ENCODE assay signal across 2 cellular contexts in the genomic region with DNA sequence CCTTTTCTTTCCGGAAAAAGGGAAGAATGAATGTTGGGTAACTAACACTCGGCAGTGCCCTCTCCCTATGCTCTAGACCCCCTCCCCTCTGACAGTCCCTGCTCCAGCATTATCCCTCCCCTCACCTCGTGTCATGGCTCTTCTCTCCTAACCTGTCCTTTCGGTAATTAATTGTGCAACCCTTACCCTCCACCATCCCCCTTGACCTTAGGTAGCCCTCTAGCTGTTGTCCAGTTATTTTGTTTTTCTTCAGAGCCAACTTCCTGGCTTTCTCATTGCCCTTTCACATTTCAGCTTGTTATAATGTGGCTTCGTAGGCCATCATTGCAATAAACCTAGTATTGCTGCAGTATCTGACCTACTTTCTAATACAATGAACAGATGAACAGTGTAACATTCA.
A peak's percentile ranks its signal among the peaks of the same experiment; 100 is the strongest.
TF ChIP-seq lines count a peak whose summit lies in the region.

No MANE protein-coding gene starts in this region.

TF ChIP-seq in liver, 16 proteins besides CTCF, POLR2A, EP300 and RAD21:
- TF ChIP-seq YY1 (IDR thresholded peaks at IDR 0.05) (no peak), TAF1 (conservative IDR thresholded peaks at IDR 0.05) (no peak), GABPA (IDR thresholded peaks at IDR 0.05 in 1 of 2, conservative IDR thresholded peaks at IDR 0.05 in 1 of 2) (no peak), SP1 (IDR thresholded peaks at IDR 0.05) (peak; percentile 41), NR2F2 (IDR thresholded peaks at IDR 0.05) (no peak), EGR1 (IDR thresholded peaks at IDR 0.05; ENCODE audit: low read depth in 2 of 2) (no peak), ZBTB33 (IDR thresholded peaks at IDR 0.05) (no peak), RXRA (IDR thresholded peaks at IDR 0.05) (peak; percentile 40 to 67), HNF4G (IDR thresholded peaks at IDR 0.05) (no peak), FOXA1 (IDR thresholded peaks at IDR 0.05) (no peak)
- TF ChIP-seq, protein P1, sequence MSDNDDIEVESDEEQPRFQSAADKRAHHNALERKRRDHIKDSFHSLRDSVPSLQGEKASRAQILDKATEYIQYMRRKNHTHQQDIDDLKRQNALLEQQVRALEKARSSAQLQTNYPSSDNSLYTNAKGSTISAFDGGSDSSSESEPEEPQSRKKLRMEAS (IDR thresholded peaks at IDR 0.05), result no peak

TF ChIP-seq in HepG2, 621 proteins besides CTCF, POLR2A, EP300 and RAD21:
- TF ChIP-seq TMF1 (CRISPR knock-in tag; IDR thresholded peaks at IDR 0.05; ENCODE audit: low read depth) (no peak), ATAD3A (CRISPR knock-in tag; IDR thresholded peaks at IDR 0.05) (no peak), GTF3A (CRISPR knock-in tag; conservative IDR thresholded peaks at IDR 0.05) (no peak), ZNF335 (CRISPR knock-in tag; IDR thresholded peaks at IDR 0.05) (no peak), ARNTL (CRISPR knock-in tag; IDR thresholded peaks at IDR 0.05) (no peak), RBM39 (IDR thresholded peaks at IDR 0.05; ENCODE audit: low read depth, low read length, poor library complexity, severe bottlenecking) (no peak)
- TF ChIP-seq, protein P2, sequence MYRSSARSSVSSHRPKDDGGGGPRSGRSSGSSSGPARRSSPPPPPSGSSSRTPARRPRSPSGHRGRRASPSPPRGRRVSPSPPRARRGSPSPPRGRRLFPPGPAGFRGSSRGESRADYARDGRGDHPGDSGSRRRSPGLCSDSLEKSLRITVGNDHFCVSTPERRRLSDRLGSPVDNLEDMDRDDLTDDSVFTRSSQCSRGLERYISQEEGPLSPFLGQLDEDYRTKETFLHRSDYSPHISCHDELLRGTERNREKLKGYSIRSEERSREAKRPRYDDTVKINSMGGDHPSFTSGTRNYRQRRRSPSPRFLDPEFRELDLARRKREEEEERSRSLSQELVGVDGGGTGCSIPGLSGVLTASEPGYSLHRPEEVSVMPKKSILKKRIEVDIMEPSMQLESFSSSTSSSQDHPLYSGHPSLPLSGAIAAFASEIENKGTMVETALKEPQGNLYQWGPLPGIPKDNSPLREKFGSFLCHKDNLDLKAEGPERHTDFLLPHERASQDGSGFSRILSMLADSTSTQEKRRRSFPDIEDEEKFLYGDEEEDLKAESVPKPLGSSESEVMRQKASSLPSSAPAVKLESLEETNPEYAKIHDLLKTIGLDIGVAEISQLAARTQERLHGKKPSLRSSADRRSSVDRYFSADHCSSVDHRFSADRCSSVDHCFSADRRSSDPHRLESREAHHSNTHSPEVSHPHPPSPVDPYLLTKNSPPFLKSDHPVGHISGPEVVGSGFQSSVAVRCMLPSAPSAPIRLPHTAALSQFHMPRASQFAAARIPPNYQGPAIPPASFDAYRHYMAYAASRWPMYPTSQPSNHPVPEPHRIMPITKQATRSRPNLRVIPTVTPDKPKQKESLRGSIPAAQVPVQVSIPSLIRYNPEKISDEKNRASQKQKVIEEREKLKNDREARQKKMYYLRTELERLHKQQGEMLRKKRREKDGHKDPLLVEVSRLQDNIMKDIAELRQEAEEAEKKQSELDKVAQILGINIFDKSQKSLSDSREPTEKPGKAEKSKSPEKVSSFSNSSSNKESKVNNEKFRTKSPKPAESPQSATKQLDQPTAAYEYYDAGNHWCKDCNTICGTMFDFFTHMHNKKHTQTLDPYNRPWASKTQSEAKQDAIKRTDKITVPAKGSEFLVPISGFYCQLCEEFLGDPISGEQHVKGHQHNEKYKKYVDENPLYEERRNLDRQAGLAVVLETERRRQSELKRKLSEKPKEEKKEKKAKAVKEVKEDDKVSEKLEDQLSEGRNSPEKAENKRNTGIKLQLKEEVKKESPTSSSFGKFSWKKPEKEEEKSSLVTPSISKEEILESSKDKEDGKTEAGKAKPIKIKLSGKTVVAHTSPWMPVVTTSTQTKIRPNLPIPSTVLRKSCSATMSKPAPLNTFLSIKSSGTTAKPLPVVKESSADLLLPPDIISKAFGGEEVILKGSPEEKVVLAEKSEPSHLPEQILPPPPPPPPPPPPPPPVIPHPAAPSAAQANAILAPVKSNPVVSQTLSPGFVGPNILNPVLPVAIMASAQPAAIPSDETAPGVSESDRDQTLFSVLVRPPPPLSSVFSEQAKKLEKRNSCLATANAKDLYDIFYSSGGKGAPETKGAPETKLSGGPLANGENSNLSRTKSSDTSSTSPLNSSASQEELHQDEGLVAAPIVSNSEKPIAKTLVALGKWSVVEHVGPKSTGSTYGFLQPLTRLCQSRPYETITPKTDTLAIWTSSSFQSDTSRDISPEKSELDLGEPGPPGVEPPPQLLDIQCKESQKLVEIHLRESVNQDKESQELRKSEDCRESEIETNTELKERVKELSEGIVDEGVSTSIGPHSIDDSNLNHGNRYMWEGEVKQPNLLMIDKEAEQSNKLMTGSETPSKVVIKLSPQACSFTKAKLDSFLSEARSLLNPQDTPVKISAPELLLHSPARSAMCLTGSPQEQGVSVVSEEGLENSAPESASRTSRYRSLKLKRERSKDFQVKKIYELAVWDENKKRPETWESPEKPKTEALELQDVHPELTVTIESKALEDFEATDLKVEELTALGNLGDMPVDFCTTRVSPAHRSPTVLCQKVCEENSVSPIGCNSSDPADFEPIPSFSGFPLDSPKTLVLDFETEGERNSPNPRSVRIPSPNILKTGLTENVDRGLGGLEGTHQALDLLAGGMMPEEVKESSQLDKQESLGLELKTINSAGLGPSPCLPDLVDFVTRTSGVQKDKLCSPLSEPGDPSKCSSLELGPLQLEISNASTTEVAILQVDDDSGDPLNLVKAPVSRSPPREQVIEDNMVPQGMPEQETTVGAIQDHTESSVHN (CRISPR knock-in tag; IDR thresholded peaks at IDR 0.05), result no peak
- TF ChIP-seq, protein P3, sequence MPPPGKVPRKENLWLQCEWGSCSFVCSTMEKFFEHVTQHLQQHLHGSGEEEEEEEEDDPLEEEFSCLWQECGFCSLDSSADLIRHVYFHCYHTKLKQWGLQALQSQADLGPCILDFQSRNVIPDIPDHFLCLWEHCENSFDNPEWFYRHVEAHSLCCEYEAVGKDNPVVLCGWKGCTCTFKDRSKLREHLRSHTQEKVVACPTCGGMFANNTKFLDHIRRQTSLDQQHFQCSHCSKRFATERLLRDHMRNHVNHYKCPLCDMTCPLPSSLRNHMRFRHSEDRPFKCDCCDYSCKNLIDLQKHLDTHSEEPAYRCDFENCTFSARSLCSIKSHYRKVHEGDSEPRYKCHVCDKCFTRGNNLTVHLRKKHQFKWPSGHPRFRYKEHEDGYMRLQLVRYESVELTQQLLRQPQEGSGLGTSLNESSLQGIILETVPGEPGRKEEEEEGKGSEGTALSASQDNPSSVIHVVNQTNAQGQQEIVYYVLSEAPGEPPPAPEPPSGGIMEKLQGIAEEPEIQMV (CRISPR knock-in tag; IDR thresholded peaks at IDR 0.05; ENCODE audit: low read depth), result no peak
- TF ChIP-seq, protein P4, sequence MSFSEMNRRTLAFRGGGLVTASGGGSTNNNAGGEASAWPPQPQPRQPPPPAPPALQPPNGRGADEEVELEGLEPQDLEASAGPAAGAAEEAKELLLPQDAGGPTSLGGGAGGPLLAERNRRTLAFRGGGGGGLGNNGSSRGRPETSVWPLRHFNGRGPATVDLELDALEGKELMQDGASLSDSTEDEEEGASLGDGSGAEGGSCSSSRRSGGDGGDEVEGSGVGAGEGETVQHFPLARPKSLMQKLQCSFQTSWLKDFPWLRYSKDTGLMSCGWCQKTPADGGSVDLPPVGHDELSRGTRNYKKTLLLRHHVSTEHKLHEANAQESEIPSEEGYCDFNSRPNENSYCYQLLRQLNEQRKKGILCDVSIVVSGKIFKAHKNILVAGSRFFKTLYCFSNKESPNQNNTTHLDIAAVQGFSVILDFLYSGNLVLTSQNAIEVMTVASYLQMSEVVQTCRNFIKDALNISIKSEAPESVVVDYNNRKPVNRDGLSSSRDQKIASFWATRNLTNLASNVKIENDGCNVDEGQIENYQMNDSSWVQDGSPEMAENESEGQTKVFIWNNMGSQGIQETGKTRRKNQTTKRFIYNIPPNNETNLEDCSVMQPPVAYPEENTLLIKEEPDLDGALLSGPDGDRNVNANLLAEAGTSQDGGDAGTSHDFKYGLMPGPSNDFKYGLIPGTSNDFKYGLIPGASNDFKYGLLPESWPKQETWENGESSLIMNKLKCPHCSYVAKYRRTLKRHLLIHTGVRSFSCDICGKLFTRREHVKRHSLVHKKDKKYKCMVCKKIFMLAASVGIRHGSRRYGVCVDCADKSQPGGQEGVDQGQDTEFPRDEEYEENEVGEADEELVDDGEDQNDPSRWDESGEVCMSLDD (CRISPR knock-in tag; IDR thresholded peaks at IDR 0.05; ENCODE audit: borderline replicate concordance), result no peak
